In the genomic region with DNA sequence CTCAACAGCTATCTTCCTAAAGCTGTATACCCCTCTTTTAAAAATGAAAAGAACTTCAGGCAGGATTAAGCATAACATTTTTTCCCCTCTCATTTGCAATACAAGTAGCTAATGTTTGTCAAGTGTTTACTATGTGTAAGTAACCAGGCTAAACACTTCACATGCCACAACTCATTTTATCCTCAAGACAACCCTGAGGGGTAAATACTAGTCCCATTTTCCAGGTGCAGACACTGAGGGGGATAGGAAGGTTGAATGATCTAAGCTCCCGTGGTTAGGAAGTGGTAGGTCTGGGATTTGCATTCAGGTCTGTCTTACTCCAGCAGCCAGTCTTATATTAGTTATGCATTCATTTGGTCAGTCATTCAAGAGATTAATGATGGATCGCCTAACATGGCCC, we compare ENCODE assay signal across 16 cellular contexts.
DNase-seq lines count a peak whose midpoint lies in the region; ATAC-seq and TF ChIP-seq lines count a peak whose summit lies in the region.
"Had no signal": no experiment of that assay in that cellular context is flagged by ENCODE, and none has a peak within 500 bp of the region (broad histone marks: within the 10 kb centered on the region; RNA-seq: fewer than 3 reads in every experiment).

No MANE protein-coding gene starts in this region.

- H3F3A ChIP-seq in smooth muscle cell (ENCODE audit: low read depth), result peaks cover 9% of the 10 kb centered on the region

- no peak for TF ChIP-seq CTCF in HFFc6 (IDR thresholded peaks at IDR 0.05)
- no peak for TF ChIP-seq CTCF in WTC11 (IDR thresholded peaks at IDR 0.05)
- TF ChIP-seq CTCF in smooth muscle cell (IDR thresholded peaks at IDR 0.05; ENCODE audit: borderline replicate concordance, insufficient read depth, poor library complexity, severe bottlenecking), result no peak

- H2AFZ ChIP-seq in smooth muscle cell (ENCODE audit: low read depth), result no peak overlapping the region
- H2AFZ ChIP-seq: GM23338 had no signal

- H3K27ac ChIP-seq in smooth muscle cell (ENCODE audit: low read depth), result peak overlapping the region; percentile 88
- H3K27ac ChIP-seq: BLaER1 had no signal

- H3K36me3 ChIP-seq in smooth muscle cell (ENCODE audit: low read depth), result no peaks in the 10 kb centered on the region

- ATAC-seq in WTC11, result no peak
- ATAC-seq in memory B cell (ENCODE audit: low read depth), result no peak

- peaks cover 68% of the 10 kb centered on the region for H3K79me2 ChIP-seq in smooth muscle cell (ENCODE audit: low read depth)

- no peak overlapping the region for H3K9ac ChIP-seq in smooth muscle cell (ENCODE audit: low read depth)
- H3K9ac ChIP-seq: BLaER1 had no signal

- no peaks in the 10 kb centered on the region for H3K27me3 ChIP-seq in smooth muscle cell (ENCODE audit: low read depth)
- H3K27me3 ChIP-seq: BLaER1 had no signal

- no peak overlapping the region for H3K4me3 ChIP-seq in smooth muscle cell
- H3K4me3 ChIP-seq: BLaER1, GM23338 had no signal

- no peak overlapping the region for H3K4me3 Mint-ChIP-seq in HFFc6
- no peak overlapping the region for H3K4me3 Mint-ChIP-seq in WTC11
- H3K4me3 Mint-ChIP-seq in memory B cell, result no peak overlapping the region
- H3K4me3 Mint-ChIP-seq: CD8-positive, alpha-beta memory T cell; GM23338; IgD-negative memory B cell had no signal

- H3K27me3 Mint-ChIP-seq in HFFc6 (ENCODE audit: insufficient read depth), result no peaks in the 10 kb centered on the region; the same call in none of the 2 replicates
- H3K27me3 Mint-ChIP-seq in WTC11 (ENCODE audit: low read depth), result no peaks in the 10 kb centered on the region
- no peaks in the 10 kb centered on the region for H3K27me3 Mint-ChIP-seq in memory B cell
- H3K27me3 Mint-ChIP-seq: CD8-positive, alpha-beta memory T cell; IgD-negative memory B cell had no signal

- CTCF ChIA-PET in WTC11 (lab: Charles Lee), result no interaction called here

- H3K27ac Mint-ChIP-seq in HFFc6, result peak overlapping the region; percentile 33
- peak overlapping the region; percentile 10; the same call in 1 of the 2 replicates for H3K27ac Mint-ChIP-seq in WTC11
- peak overlapping the region; percentile 39 for H3K27ac Mint-ChIP-seq in memory B cell

- H3K4me2 ChIP-seq in smooth muscle cell, result no peak overlapping the region
- H3K4me2 ChIP-seq: BLaER1, GM23338 had no signal

- no peaks in the 10 kb centered on the region for H3K9me3 ChIP-seq in smooth muscle cell (replicated peaks; ENCODE audit: low read depth)
- H3K9me3 ChIP-seq: BLaER1 had no signal

- 85% methylated on average over 2 of the region's 2 CpGs for WGBS in smooth muscle cell (ENCODE audit: low lambda C conversion rate)

- peaks cover 25% of the 10 kb centered on the region for H3K36me3 Mint-ChIP-seq in HFFc6 (ENCODE audit: low read depth)
- no peaks in the 10 kb centered on the region for H3K36me3 Mint-ChIP-seq in WTC11
- H3K36me3 Mint-ChIP-seq in memory B cell, result peaks cover 10% of the 10 kb centered on the region

- POLR2A ChIA-PET in WTC11 (lab: Charles Lee), result no interaction called here

- H3K4me1 Mint-ChIP-seq in HFFc6 (ENCODE audit: low read depth) (peaks cover 77% of the 10 kb centered on the region), WTC11 (peaks cover 57% of the 10 kb centered on the region), memory B cell (peaks cover 17% of the 10 kb centered on the region)

- DNase-seq in HFFc6, result no peak
- no peak for DNase-seq in WTC11 (ENCODE audit: low spot score)
- DNase-seq in memory B cell (ENCODE audit: low spot score in 2 of 2), result no peak
- no peak for DNase-seq in smooth muscle cell (lab: John Stamatoyannopoulos, UW; ENCODE audit: unreplicated experiment)
- DNase-seq in NCI-H1105 (lab: John Stamatoyannopoulos, UW), result no peak
- no peak for DNase-seq in NCI-H1930 (lab: John Stamatoyannopoulos, UW)
- DNase-seq in epidermal melanocyte (ENCODE audit: insufficient read length, low spot score), result no peak
- DNase-seq: 8988T; AML-193; CD8-positive, alpha-beta memory T cell; DMS53; GF-D8; H7 had no signal

- H4K20me1 ChIP-seq in smooth muscle cell (ENCODE audit: low read depth), result peaks cover 36% of the 10 kb centered on the region

- H3K4me1 ChIP-seq in smooth muscle cell (ENCODE audit: low read depth), result peaks cover 21% of the 10 kb centered on the region
- H3K4me1 ChIP-seq: BLaER1 had no signal

- no peaks in the 10 kb centered on the region for H3K9me3 Mint-ChIP-seq in HFFc6
- H3K9me3 Mint-ChIP-seq in WTC11, result no peaks in the 10 kb centered on the region
- no peaks in the 10 kb centered on the region for H3K9me3 Mint-ChIP-seq in memory B cell
- H3K9me3 Mint-ChIP-seq: CD8-positive, alpha-beta memory T cell; GM23338; IgD-negative memory B cell had no signal

TF ChIP-seq in WTC11, 78 proteins besides CTCF, POLR2A, EP300 and RAD21:
- TF ChIP-seq FOXK1 (CRISPR knock-in tag; IDR thresholded peaks at IDR 0.05) (no peak), HMGA2 (CRISPR knock-in tag; IDR thresholded peaks at IDR 0.05) (no peak), OVOL2 (CRISPR knock-in tag; IDR thresholded peaks at IDR 0.05; ENCODE audit: borderline replicate concordance) (no peak), SMAD4 (CRISPR knock-in tag; IDR thresholded peaks at IDR 0.05) (no peak), CREB1 (CRISPR knock-in tag; IDR thresholded peaks at IDR 0.05) (no peak)
- TF ChIP-seq, protein P1, sequence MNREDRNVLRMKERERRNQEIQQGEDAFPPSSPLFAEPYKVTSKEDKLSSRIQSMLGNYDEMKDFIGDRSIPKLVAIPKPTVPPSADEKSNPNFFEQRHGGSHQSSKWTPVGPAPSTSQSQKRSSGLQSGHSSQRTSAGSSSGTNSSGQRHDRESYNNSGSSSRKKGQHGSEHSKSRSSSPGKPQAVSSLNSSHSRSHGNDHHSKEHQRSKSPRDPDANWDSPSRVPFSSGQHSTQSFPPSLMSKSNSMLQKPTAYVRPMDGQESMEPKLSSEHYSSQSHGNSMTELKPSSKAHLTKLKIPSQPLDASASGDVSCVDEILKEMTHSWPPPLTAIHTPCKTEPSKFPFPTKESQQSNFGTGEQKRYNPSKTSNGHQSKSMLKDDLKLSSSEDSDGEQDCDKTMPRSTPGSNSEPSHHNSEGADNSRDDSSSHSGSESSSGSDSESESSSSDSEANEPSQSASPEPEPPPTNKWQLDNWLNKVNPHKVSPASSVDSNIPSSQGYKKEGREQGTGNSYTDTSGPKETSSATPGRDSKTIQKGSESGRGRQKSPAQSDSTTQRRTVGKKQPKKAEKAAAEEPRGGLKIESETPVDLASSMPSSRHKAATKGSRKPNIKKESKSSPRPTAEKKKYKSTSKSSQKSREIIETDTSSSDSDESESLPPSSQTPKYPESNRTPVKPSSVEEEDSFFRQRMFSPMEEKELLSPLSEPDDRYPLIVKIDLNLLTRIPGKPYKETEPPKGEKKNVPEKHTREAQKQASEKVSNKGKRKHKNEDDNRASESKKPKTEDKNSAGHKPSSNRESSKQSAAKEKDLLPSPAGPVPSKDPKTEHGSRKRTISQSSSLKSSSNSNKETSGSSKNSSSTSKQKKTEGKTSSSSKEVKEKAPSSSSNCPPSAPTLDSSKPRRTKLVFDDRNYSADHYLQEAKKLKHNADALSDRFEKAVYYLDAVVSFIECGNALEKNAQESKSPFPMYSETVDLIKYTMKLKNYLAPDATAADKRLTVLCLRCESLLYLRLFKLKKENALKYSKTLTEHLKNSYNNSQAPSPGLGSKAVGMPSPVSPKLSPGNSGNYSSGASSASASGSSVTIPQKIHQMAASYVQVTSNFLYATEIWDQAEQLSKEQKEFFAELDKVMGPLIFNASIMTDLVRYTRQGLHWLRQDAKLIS (CRISPR knock-in tag; IDR thresholded peaks at IDR 0.05; ENCODE audit: borderline replicate concordance), result no peak
- TF ChIP-seq, protein P2, sequence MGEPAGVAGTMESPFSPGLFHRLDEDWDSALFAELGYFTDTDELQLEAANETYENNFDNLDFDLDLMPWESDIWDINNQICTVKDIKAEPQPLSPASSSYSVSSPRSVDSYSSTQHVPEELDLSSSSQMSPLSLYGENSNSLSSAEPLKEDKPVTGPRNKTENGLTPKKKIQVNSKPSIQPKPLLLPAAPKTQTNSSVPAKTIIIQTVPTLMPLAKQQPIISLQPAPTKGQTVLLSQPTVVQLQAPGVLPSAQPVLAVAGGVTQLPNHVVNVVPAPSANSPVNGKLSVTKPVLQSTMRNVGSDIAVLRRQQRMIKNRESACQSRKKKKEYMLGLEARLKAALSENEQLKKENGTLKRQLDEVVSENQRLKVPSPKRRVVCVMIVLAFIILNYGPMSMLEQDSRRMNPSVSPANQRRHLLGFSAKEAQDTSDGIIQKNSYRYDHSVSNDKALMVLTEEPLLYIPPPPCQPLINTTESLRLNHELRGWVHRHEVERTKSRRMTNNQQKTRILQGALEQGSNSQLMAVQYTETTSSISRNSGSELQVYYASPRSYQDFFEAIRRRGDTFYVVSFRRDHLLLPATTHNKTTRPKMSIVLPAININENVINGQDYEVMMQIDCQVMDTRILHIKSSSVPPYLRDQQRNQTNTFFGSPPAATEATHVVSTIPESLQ (CRISPR knock-in tag; IDR thresholded peaks at IDR 0.05), result no peak
- TF ChIP-seq, protein P3, sequence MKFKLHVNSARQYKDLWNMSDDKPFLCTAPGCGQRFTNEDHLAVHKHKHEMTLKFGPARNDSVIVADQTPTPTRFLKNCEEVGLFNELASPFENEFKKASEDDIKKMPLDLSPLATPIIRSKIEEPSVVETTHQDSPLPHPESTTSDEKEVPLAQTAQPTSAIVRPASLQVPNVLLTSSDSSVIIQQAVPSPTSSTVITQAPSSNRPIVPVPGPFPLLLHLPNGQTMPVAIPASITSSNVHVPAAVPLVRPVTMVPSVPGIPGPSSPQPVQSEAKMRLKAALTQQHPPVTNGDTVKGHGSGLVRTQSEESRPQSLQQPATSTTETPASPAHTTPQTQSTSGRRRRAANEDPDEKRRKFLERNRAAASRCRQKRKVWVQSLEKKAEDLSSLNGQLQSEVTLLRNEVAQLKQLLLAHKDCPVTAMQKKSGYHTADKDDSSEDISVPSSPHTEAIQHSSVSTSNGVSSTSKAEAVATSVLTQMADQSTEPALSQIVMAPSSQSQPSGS (CRISPR knock-in tag; IDR thresholded peaks at IDR 0.05; ENCODE audit: borderline replicate concordance, low read depth), result no peak
